9 cellular contexts compared by ENCODE assay signal in the genomic region with DNA sequence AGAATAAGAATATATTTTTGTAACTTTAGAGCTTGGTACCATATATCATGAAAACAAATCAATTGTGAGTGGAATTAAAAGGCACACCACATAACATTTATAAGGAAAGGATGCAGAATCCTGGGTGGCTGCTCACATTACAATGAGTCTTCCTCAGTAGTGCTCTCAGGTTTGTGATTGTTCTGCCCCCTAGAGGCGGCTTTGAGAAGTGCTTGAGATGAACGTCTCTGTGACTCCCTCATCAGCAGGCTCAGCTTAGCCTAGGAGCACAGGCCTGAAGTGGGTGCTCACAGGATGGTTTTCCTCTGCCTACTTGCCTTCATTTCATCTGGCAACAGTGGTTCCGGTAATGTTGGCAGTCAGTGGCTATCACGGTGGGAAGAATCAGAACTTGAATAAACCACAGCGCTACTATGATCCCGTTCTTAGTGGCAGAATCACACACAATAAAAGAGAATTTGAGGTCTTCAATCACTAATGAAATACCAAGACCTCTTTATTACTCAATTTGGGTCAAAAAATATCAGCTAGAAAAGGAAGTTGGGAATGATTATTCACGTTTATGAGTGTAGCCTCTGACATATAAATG. TPM values are rescaled to one million over a fixed set of nuclear protein-coding genes. Genes with fewer than 3 reads are reported as not detected.
DNase-seq lines count a peak whose midpoint lies in the region; ATAC-seq and TF ChIP-seq lines count a peak whose summit lies in the region.
"Had no signal": no experiment of that assay in that cellular context is flagged by ENCODE, and none has a peak within 500 bp of the region (broad histone marks: within the 10 kb centered on the region; RNA-seq: fewer than 3 reads in every experiment).

No MANE protein-coding gene starts in this region.

- H3K4me3 ChIP-seq in HEK293 (ENCODE audit: low read depth, low read length) (no peak overlapping the region), MM.1S (ENCODE audit: low read length) (no peak overlapping the region), cardiac muscle cell (no peak overlapping the region)

- no peak overlapping the region for H2AFZ ChIP-seq in MM.1S (ENCODE audit: low read length)

- TF ChIP-seq CTCF in GM12872 (IDR thresholded peaks at IDR 0.05; ENCODE audit: insufficient read depth, low read depth, low read length) (peak; percentile 92), HEK293 (tag by site-specific recombination; IDR thresholded peaks at IDR 0.05) (peak; percentile 52; the same call in 1 of the 2 replicates), MM.1S (IDR thresholded peaks at IDR 0.05; ENCODE audit: low read length) (peak; percentile 87), cardiac muscle cell (IDR thresholded peaks at IDR 0.05; ENCODE audit: low read depth, low read length) (peak; percentile 90)

- H3K36me3 ChIP-seq in HEK293 (ENCODE audit: control insufficient read depth in 2 of 2, insufficient read depth in 1 of 2, low read length in 2 of 2) (no peaks in the 10 kb centered on the region), MM.1S (replicated peaks; ENCODE audit: insufficient read depth, low read length) (no peaks in the 10 kb centered on the region), cardiac muscle cell (no peaks in the 10 kb centered on the region)

- H3K4me1 ChIP-seq in HEK293 (ENCODE audit: control insufficient read depth, insufficient read depth, low read length) (no peaks in the 10 kb centered on the region), MM.1S (ENCODE audit: low read length) (no peaks in the 10 kb centered on the region), cardiac muscle cell (ENCODE audit: low read depth) (no peaks in the 10 kb centered on the region)

- POLR2A ChIA-PET in HEK293 (lab: Yijun Ruan, JAX): no interaction called here

- H3K27ac Mint-ChIP-seq in activated naive CD4-positive, alpha-beta T cell treated with anti-CD3 and anti-CD28 coated beads, Interleukin-2, amount 50 U/mL, for 72 hours: no peak overlapping the region

- H3K27ac ChIP-seq in HEK293 (ENCODE audit: extremely low read depth, low read depth, low read length) (no peak overlapping the region), MM.1S (ENCODE audit: low read length) (no peak overlapping the region), cardiac muscle cell (no peak overlapping the region)

- no peaks in the 10 kb centered on the region for H3K79me2 ChIP-seq in MM.1S (ENCODE audit: low read length)

- peaks cover 5 to 7% of the 10 kb centered on the region in 2 donors for H3K9me3 Mint-ChIP-seq in activated naive CD4-positive, alpha-beta T cell treated with anti-CD3 and anti-CD28 coated beads, Interleukin-2, amount 50 U/mL, for 72 hours

- peak; percentile 92 to 97 for ATAC-seq in activated naive CD4-positive, alpha-beta T cell treated with anti-CD3 and anti-CD28 coated beads, Interleukin-2, amount 50 U/mL, for 72 hours

- H4K20me1 ChIP-seq in MM.1S (ENCODE audit: insufficient read depth, low read length): no peaks in the 10 kb centered on the region

- H3K27me3 ChIP-seq in MM.1S (replicated peaks; ENCODE audit: insufficient read depth, low read length): no peaks in the 10 kb centered on the region
- H3K27me3 ChIP-seq in cardiac muscle cell: no peaks in the 10 kb centered on the region

- DNase-seq in MM.1S: peak; percentile 75
- peak; percentile 75 for DNase-seq in SK-N-DZ (ENCODE audit: low spot score)
- peak; percentile 66 to 85 for DNase-seq in activated naive CD4-positive, alpha-beta T cell treated with anti-CD3 and anti-CD28 coated beads, Interleukin-2, amount 50 U/mL, for 72 hours (ENCODE audit: low spot score in 2 of 2)
- DNase-seq in cardiac muscle cell (ENCODE audit: low read depth in 1 of 2, low spot score in 1 of 2): peak; percentile 80 to 86
- peak; percentile 39 for DNase-seq in pulmonary artery endothelial cell (ENCODE audit: low read depth, low spot score)
- DNase-seq in cortex of kidney (lab: John Stamatoyannopoulos, UW): no peak

- H3K4me2 ChIP-seq in MM.1S (ENCODE audit: low read depth, low read length): no peak overlapping the region

- no peak overlapping the region for H3K9ac ChIP-seq in MM.1S (ENCODE audit: low read length)

- no peaks in the 10 kb centered on the region for H3K9me2 ChIP-seq in MM.1S (replicated peaks; ENCODE audit: insufficient read depth, low read length)

- H3F3A ChIP-seq in MM.1S (ENCODE audit: insufficient read depth, low read length): no peaks in the 10 kb centered on the region

- peaks cover 0 to 5% of the 10 kb centered on the region in 2 donors for H3K36me3 Mint-ChIP-seq in activated naive CD4-positive, alpha-beta T cell treated with anti-CD3 and anti-CD28 coated beads, Interleukin-2, amount 50 U/mL, for 72 hours

- no peaks in the 10 kb centered on the region for H3K9me3 ChIP-seq in HEK293 (ENCODE audit: control insufficient read depth, insufficient read depth, low read depth, low read length)
- no peaks in the 10 kb centered on the region for H3K9me3 ChIP-seq in MM.1S (replicated peaks; ENCODE audit: insufficient read depth, low read length)
- no peaks in the 10 kb centered on the region for H3K9me3 ChIP-seq in cardiac muscle cell (ENCODE audit: low read depth)

- CTCF ChIA-PET in HEK293 (lab: Yijun Ruan, JAX): interaction anchor here (0.5 to 4.9 kb wide), 61 partner anchors 9 to 1705 kb away, joined by 3 to 80 read pairs (median 4); a partner anchor contains a TSS

TF ChIP-seq in HEK293, 187 proteins besides CTCF, POLR2A, EP300 and RAD21:
- TF ChIP-seq, protein P1, sequence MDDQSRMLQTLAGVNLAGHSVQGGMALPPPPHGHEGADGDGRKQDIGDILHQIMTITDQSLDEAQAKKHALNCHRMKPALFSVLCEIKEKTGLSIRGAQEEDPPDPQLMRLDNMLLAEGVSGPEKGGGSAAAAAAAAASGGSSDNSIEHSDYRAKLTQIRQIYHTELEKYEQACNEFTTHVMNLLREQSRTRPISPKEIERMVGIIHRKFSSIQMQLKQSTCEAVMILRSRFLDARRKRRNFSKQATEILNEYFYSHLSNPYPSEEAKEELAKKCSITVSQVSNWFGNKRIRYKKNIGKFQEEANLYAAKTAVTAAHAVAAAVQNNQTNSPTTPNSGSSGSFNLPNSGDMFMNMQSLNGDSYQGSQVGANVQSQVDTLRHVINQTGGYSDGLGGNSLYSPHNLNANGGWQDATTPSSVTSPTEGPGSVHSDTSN (CRISPR knock-in tag; IDR thresholded peaks at IDR 0.05): no peak
- TF ChIP-seq, protein P2, sequence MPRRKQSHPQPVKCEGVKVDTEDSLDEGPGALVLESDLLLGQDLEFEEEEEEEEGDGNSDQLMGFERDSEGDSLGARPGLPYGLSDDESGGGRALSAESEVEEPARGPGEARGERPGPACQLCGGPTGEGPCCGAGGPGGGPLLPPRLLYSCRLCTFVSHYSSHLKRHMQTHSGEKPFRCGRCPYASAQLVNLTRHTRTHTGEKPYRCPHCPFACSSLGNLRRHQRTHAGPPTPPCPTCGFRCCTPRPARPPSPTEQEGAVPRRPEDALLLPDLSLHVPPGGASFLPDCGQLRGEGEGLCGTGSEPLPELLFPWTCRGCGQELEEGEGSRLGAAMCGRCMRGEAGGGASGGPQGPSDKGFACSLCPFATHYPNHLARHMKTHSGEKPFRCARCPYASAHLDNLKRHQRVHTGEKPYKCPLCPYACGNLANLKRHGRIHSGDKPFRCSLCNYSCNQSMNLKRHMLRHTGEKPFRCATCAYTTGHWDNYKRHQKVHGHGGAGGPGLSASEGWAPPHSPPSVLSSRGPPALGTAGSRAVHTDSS (tag by site-specific recombination; IDR thresholded peaks at IDR 0.05): peak; percentile 85
- peak; percentile 55 for TF ChIP-seq ZNF654 (tag by site-specific recombination; IDR thresholded peaks at IDR 0.05; ENCODE audit: low read depth)

RNA-seq across cellular contexts. Expression of a gene that starts 38.1 kb away (rescaled TPM):
- polyA plus RNA-seq in SK-N-DZ (2014; cell fraction: cytosol; rRNA removed): 6.1 TPM in 2 replicates
- polyA plus RNA-seq in SK-N-DZ (2014; cell fraction: nucleus; rRNA removed): 10.8 and 29.8 TPM in 2 replicates
- total RNA-seq in activated naive CD4-positive, alpha-beta T cell treated with anti-CD3 and anti-CD28 coated beads, Interleukin-2, amount 50 U/mL, for 72 hours: 1 to 10 TPM in 1 of 2 donors, under 1 TPM in 1; 0.64 to 7.7 TPM
- total RNA-seq in cardiac muscle cell (3.7 and 5.5 TPM in 2 replicates), pulmonary artery endothelial cell (9.1 and 12.2 TPM in 2 replicates)
- 3.6 and 5.0 TPM in 2 replicates for polyA plus RNA-seq in cardiac muscle cell

RNA-seq across cellular contexts. Expression of a gene that starts 38.2 kb away (rescaled TPM):
- not detected in 2 replicates for polyA plus RNA-seq in SK-N-DZ (2014; cell fraction: cytosol; rRNA removed)
- polyA plus RNA-seq in SK-N-DZ (2014; cell fraction: nucleus; rRNA removed): not detected in 2 replicates
- not detected for total RNA-seq in activated naive CD4-positive, alpha-beta T cell treated with anti-CD3 and anti-CD28 coated beads, Interleukin-2, amount 50 U/mL, for 72 hours
- total RNA-seq in cardiac muscle cell (not detected in 2 replicates), pulmonary artery endothelial cell (0.32 TPM in 1 of 2 replicates, not detected in the other)
- not detected in 2 replicates for polyA plus RNA-seq in cardiac muscle cell
- polyA plus RNA-seq: urinary bladder had no signal
